In the genomic region with DNA sequence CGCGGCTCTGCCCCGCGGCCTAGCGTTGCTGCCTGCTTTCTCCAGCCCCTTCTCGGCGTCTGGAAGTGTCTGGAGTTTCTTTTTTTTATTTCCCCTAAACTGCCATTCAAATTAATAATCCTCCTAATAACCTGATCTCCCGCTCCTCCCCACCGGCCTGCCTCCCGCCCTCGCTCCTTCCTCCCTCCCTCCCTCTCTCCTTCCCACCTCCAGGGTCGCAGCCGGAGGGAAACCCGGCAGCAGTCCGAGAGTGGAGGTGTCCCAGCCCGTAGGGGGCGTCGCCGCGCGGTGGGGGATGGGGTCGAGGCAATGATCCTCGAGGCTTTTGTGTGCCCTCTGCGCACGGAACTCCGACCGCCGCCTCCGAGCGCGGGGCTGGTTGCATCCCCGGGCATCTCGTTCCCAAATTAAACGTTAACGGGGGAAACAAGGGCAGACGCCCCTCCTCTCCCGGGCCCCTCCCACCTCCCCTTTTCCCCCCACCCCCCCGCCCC, we compare ENCODE assay signal across 8 cellular contexts. TPM values are rescaled to one million over a fixed set of nuclear protein-coding genes. Genes with fewer than 3 reads are reported as not detected.
A peak's percentile ranks its signal among the peaks of the same experiment; 100 is the strongest.
DNase-seq lines count a peak whose midpoint lies in the region; ATAC-seq, FAIRE-seq and TF ChIP-seq lines count a peak whose summit lies in the region.

No MANE protein-coding gene starts in this region.

- peaks cover 24% of the 10 kb centered on the region for H3K27me3 Mint-ChIP-seq in activated CD4-positive, alpha-beta T cell treated with anti-CD3 and anti-CD28 coated beads for 36 hours
- peaks cover 63% of the 10 kb centered on the region for H3K27me3 Mint-ChIP-seq in dendritic cell treated with granulocyte-macrophage colony-stimulating factor and Interleukin-4, amounts not matched to agents 40 ng/mL and 50 ng/mL, for 4 days

- intact Hi-C loops in activated CD4-positive, alpha-beta T cell treated with anti-CD3 and anti-CD28 coated beads for 36 hours (cut with DNase I, micrococcal nuclease): loop anchor here (1.0 to 5.0 kb wide), 10 partner anchors 19 to 1371 kb away; a partner anchor contains a TSS
- intact Hi-C loops in dendritic cell treated with granulocyte-macrophage colony-stimulating factor and Interleukin-4, amounts not matched to agents 40 ng/mL and 50 ng/mL, for 4 days (cut with micrococcal nuclease): loop anchor here (2.0 to 10.0 kb wide), 3 partner anchors 105 to 647 kb away; a partner anchor contains a TSS
- intact Hi-C loops in lower leg skin (cut with DNase I; ENCODE audit: low total_unique reads): loop anchor here (5.0 kb wide), 1 partner anchor 531 kb away; no protein-coding TSS in a partner anchor

- peak; percentile 87 for DNase-seq in D341Med (ENCODE audit: low spot score)
- peak; percentile 45 for DNase-seq in H54 (ENCODE audit: insufficient read length, low spot score)
- DNase-seq in NCI-H1930 (lab: John Stamatoyannopoulos, UW): peak; percentile 78 to 80
- DNase-seq in activated CD4-positive, alpha-beta T cell treated with anti-CD3 and anti-CD28 coated beads for 36 hours: peak; percentile 81
- DNase-seq in lower leg skin (ENCODE audit: low spot score in 2 of 2): peak; percentile 33 to 94
- DNase-seq in stimulated activated CD8-positive, alpha-beta memory T cell treated with anti-CD3 and anti-CD28 coated beads, Interleukin-12 subunit alpha, Interleukin-12 subunit beta, amount 100 ng/mL, for 1 hour (ENCODE audit: low read depth): peak; percentile 27
- no peak for DNase-seq in cerebellar cortex (ENCODE audit: low spot score)

- POLR2A ChIA-PET in activated CD4-positive, alpha-beta T cell treated with anti-CD3 and anti-CD28 coated beads for 36 hours (lab: Charles Lee): no interaction called here

- peak overlapping the region; percentile 66 for H3K4me3 ChIP-seq in lower leg skin (ENCODE audit: low read depth, poor library complexity, severe bottlenecking)

- peaks cover 16% of the 10 kb centered on the region for H3K4me1 Mint-ChIP-seq in activated CD4-positive, alpha-beta T cell treated with anti-CD3 and anti-CD28 coated beads for 36 hours
- peaks cover 32% of the 10 kb centered on the region for H3K4me1 Mint-ChIP-seq in dendritic cell treated with granulocyte-macrophage colony-stimulating factor and Interleukin-4, amounts not matched to agents 40 ng/mL and 50 ng/mL, for 4 days (ENCODE audit: low read depth)

- ATAC-seq in activated CD4-positive, alpha-beta T cell treated with anti-CD3 and anti-CD28 coated beads for 36 hours: peak; percentile 23

- FAIRE-seq in H54 (lab: Jason Lieb, UNC): no peak

- CTCF ChIA-PET in activated CD4-positive, alpha-beta T cell treated with anti-CD3 and anti-CD28 coated beads for 36 hours (lab: Charles Lee): interaction anchor here (0.8 to 5.5 kb wide), 4 partner anchors 105 to 530 kb away, joined by 3 to 84 read pairs (median 4); a partner anchor contains a TSS

- TF ChIP-seq POLR2A in H54 (IDR thresholded peaks at IDR 0.05; ENCODE audit: low read depth, low read length): 0 out of 2 replicates have a peak, but pooled peaks have one; percentile 31
- no peak for TF ChIP-seq POLR2A in lower leg skin (IDR thresholded peaks at IDR 0.05)

- H3K27ac Mint-ChIP-seq in activated CD4-positive, alpha-beta T cell treated with anti-CD3 and anti-CD28 coated beads for 36 hours: no peak overlapping the region
- H3K27ac Mint-ChIP-seq in dendritic cell treated with granulocyte-macrophage colony-stimulating factor and Interleukin-4, amounts not matched to agents 40 ng/mL and 50 ng/mL, for 4 days: peak overlapping the region; percentile 93

- H3K4me3 Mint-ChIP-seq in activated CD4-positive, alpha-beta T cell treated with anti-CD3 and anti-CD28 coated beads for 36 hours: peak overlapping the region; percentile 82
- peak overlapping the region; percentile 86 for H3K4me3 Mint-ChIP-seq in dendritic cell treated with granulocyte-macrophage colony-stimulating factor and Interleukin-4, amounts not matched to agents 40 ng/mL and 50 ng/mL, for 4 days

- H3K36me3 Mint-ChIP-seq in activated CD4-positive, alpha-beta T cell treated with anti-CD3 and anti-CD28 coated beads for 36 hours (ENCODE audit: low read depth): peaks cover 1% of the 10 kb centered on the region
- peaks cover 27% of the 10 kb centered on the region for H3K36me3 Mint-ChIP-seq in dendritic cell treated with granulocyte-macrophage colony-stimulating factor and Interleukin-4, amounts not matched to agents 40 ng/mL and 50 ng/mL, for 4 days (ENCODE audit: low read depth)

- no peak for TF ChIP-seq CTCF in lower leg skin (IDR thresholded peaks at IDR 0.05)

- H3K9me3 Mint-ChIP-seq in activated CD4-positive, alpha-beta T cell treated with anti-CD3 and anti-CD28 coated beads for 36 hours (ENCODE audit: low read depth): no peaks in the 10 kb centered on the region
- no peaks in the 10 kb centered on the region for H3K9me3 Mint-ChIP-seq in dendritic cell treated with granulocyte-macrophage colony-stimulating factor and Interleukin-4, amounts not matched to agents 40 ng/mL and 50 ng/mL, for 4 days

- WGBS in lower leg skin, 2 donors: 1 to 2% methylated on average over 28 to 37 of the region's 38 CpGs

RNA-seq across cellular contexts. Expression of a gene that starts 1.1 kb away (rescaled TPM):
- 10 to 100 TPM in 1 of 2 experiments, 1 to 10 TPM in 1; 8.9 to 11.5 TPM for total RNA-seq in activated CD4-positive, alpha-beta T cell treated with anti-CD3 and anti-CD28 coated beads for 36 hours
- total RNA-seq in lower leg skin: 10 to 100 TPM in 2 of 4 donors, 1 to 10 TPM in 2; 4.2 to 14.2 (median 9.2) TPM
